In the genomic region with DNA sequence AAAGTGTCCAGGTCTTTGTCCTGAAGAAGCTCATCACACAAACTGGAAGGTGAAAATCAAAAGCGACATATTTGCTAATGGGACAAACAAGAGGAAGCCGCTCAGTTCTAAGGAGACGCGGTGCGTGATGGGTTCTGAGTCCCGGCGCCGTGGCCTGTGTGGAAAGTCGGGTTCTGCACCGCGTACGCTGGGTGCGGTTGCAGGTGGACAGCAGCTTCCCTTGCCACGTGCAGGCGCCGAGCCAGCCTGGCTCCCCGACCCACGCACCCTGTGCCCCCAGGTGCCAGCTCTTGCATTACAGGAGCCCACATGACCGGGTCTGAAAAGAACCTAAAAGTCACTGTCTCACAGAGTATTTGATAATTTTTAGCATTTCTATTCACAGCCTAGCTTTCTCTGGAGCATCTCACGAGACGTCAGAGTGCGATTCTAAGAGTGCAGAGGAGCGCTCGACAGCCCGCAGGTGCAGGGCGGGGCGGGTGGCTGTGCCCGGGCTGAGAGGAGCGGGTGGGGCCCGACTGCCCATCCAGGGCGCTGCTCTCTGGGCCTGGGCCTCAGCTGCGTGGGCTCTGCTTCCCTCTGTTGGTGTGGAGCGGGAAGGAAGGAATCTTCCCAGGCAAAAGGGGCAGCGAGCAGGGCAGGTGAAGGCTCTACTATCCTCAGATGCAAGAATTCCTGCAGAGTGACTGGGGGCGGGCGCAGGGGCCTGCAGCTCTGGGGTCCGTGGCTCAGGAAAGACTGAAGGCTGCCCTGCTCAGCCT, we compare ENCODE assay signal across 12 cellular contexts. TPM values are rescaled to one million over a fixed set of nuclear protein-coding genes. Genes with fewer than 3 reads are reported as not detected.
A peak's percentile ranks its signal among the peaks of the same experiment; 100 is the strongest.
DNase-seq lines count a peak whose midpoint lies in the region; TF ChIP-seq lines count a peak whose summit lies in the region.
"Had no signal": no experiment of that assay in that cellular context is flagged by ENCODE, and none has a peak within 500 bp of the region (broad histone marks: within the 10 kb centered on the region; RNA-seq: fewer than 3 reads in every experiment).

No MANE protein-coding gene starts in this region.

- TF ChIP-seq CTCF in glutamatergic neuron (IDR thresholded peaks at IDR 0.05; ENCODE audit: partially characterized antibody, unreplicated experiment) (no peak), spleen (IDR thresholded peaks at IDR 0.05 in 8 of 11, conservative IDR thresholded peaks at IDR 0.05 in 3 of 11) (peak in 7 of 11 experiments; percentile 23 to 49 (median 36)), RWPE1 (conservative IDR thresholded peaks at IDR 0.05; ENCODE audit: low read depth) (no peak)

- no peaks in the 10 kb centered on the region for H3K36me3 Mint-ChIP-seq in glutamatergic neuron (ENCODE audit: unreplicated experiment)

- H3K9me3 ChIP-seq in spleen, result no peaks in the 10 kb centered on the region

- CTCF ChIA-PET in RWPE1 (lab: Yijun Ruan, JAX), result no interaction called here

- no peak overlapping the region for H3K4me3 ChIP-seq in spleen

- no peak for TF ChIP-seq POLR2A in spleen (IDR thresholded peaks at IDR 0.05)

- intact Hi-C loops in spleen (cut with DNase I; ENCODE audit: low total_unique reads), result no loop called here

- DNase-seq in NCI-H1105 treated with DMSO at 0.1 percent for 48 hours (lab: John Stamatoyannopoulos, UW) (peak; percentile 19), NCI-H1105 (lab: John Stamatoyannopoulos, UW) (no peak), NCI-H748 (lab: John Stamatoyannopoulos, UW; ENCODE audit: unreplicated experiment) (peak; percentile 90), glutamatergic neuron (peak; percentile 62), spleen (no peak), RWPE1 (ENCODE audit: low spot score) (no peak)
- DNase-seq in activated effector memory CD4-positive, alpha-beta T cell treated with anti-CD3 and anti-CD28 coated beads, Interleukin-2, amount 50 U/mL, for 16 hours, result no peak
- no peak for DNase-seq in activated CD4-positive, alpha-beta T cell treated with anti-CD3 and anti-CD28 coated beads, Interleukin-2, amount 50 U/mL, for 1 hour
- DNase-seq: KG1 had no signal

- WGBS in spleen, 5 donors, result 58 to 64% (median 60%) methylated on average over 35 to 37 of the region's 37 CpGs

- peaks cover 41% of the 10 kb centered on the region for H3K4me1 Mint-ChIP-seq in glutamatergic neuron (ENCODE audit: low read depth, unreplicated experiment)

- no peak overlapping the region for H3K27ac ChIP-seq in spleen
- H3K27ac ChIP-seq in RWPE1, result no peak overlapping the region
- H3K27ac ChIP-seq: epithelial cell of prostate had no signal

- H3K27me3 ChIP-seq in spleen (replicated peaks in 1 of 7), result peaks cover 0 to 23% (median 0%) of the 10 kb centered on the region in 7 donors

- peaks cover 10% of the 10 kb centered on the region for H3K27me3 Mint-ChIP-seq in glutamatergic neuron (ENCODE audit: unreplicated experiment)

- H3K9me3 Mint-ChIP-seq in glutamatergic neuron (ENCODE audit: unreplicated experiment), result peaks cover 5% of the 10 kb centered on the region

- H3K27ac Mint-ChIP-seq in glutamatergic neuron (ENCODE audit: unreplicated experiment), result peak overlapping the region; percentile 19

- H3K36me3 ChIP-seq in spleen, result no peaks in the 10 kb centered on the region

- POLR2A ChIA-PET in RWPE1 (lab: Yijun Ruan, JAX; ENCODE audit: low non-redundant PET), result no interaction called here

- H3K4me3 Mint-ChIP-seq in glutamatergic neuron (ENCODE audit: unreplicated experiment), result no peak overlapping the region

- no peaks in the 10 kb centered on the region for H3K4me1 ChIP-seq in spleen

RNA-seq across cellular contexts. Expression of a gene that starts 39.4 kb away (rescaled TPM):
- total RNA-seq in glutamatergic neuron (ENCODE audit: unreplicated experiment) (66.8 TPM), spleen (under 1 TPM in 1 of 7 donors, not detected in 6; 0.32 TPM)
- polyA plus RNA-seq in spleen, result under 1 TPM in 2 of 3 donors, not detected in 1; 0.06 to 0.09 TPM
- total RNA-seq: subcutaneous adipose tissue had no signal
- polyA plus RNA-seq: AG04450 had no signal

Comparison
In these comparisons a context has a peak if more than half of its experiments do, and no peak if none do; other contexts are left out.
1. DNase-seq: peak in NCI-H1105 treated with DMSO at 0.1 percent for 48 hours (single experiment), NCI-H748 (single experiment) and glutamatergic neuron (single experiment); none in NCI-H1105 (single experiment), spleen (single experiment), RWPE1 (single experiment), activated effector memory CD4-positive, alpha-beta T cell treated with anti-CD3 and anti-CD28 coated beads, Interleukin-2, amount 50 U/mL, for 16 hours (single experiment) and activated CD4-positive, alpha-beta T cell treated with anti-CD3 and anti-CD28 coated beads, Interleukin-2, amount 50 U/mL, for 1 hour (single experiment).
2. CTCF ChIP-seq: peak in spleen (7 of 11); none in glutamatergic neuron (single experiment) and RWPE1 (single experiment).
3. RNA of a gene that starts 39.4 kb away (total RNA-seq): 66.8 TPM in glutamatergic neuron (single experiment); 0.32 TPM in spleen; every median in the first group is over 10 times any median in the second.